ENCODE assay signal across 25 cellular contexts in the genomic region with DNA sequence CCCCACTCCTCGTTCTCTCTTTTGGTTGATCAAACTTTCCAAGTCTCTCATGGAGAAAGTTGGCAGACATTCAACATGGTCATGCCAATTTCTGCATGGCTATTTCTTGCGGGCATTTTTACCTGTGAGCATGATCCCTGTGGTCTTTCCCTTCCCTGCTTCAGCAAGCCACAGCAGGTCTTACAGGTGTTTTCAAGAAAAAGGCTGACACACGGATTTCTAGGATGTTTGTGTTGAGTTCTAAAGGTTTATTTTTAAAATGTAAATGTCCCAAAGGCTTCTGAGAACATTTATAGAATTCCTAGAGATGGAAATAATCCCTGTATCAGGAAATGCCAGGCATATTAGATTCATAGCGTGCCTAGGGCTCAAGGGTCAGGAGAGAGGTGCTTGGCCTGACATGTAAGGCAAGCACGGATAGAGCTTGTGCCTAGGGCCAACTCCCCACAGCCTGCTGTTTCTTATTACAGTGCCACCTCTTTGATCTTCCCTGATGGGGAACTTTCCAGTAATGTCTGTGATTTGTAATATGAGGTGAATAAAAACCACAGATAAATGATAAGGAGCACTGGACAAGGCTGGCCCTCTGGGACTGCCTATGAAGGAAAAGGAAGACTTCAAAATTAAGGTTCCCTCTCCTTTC.
A peak's percentile ranks its signal among the peaks of the same experiment; 100 is the strongest.
DNase-seq lines count a peak whose midpoint lies in the region; ATAC-seq, FAIRE-seq and TF ChIP-seq lines count a peak whose summit lies in the region.
"Had no signal": no experiment of that assay in that cellular context is flagged by ENCODE, and none has a peak within 500 bp of the region (broad histone marks: within the 10 kb centered on the region; RNA-seq: fewer than 3 reads in every experiment).

No MANE protein-coding gene starts in this region.

- H3K36me3 ChIP-seq in MG63 (peaks cover 13% of the 10 kb centered on the region), bronchial epithelial cell (ENCODE audit: control insufficient read depth, insufficient read depth, low read length) (no peaks in the 10 kb centered on the region)
- H3K36me3 ChIP-seq: left ventricle myocardium inferior had no signal

- no peak for FAIRE-seq in bronchial epithelial cell (lab: Jason Lieb, UNC)
- no peak for FAIRE-seq in GM12891 (lab: Jason Lieb, UNC)
- FAIRE-seq: endometrium had no signal

- TF ChIP-seq POLR2A in GM12891 (IDR thresholded peaks at IDR 0.05; ENCODE audit: low read depth, low read length): no peak

- H3K9me3 ChIP-seq in MG63: no peaks in the 10 kb centered on the region
- H3K9me3 ChIP-seq: body of pancreas, left ventricle myocardium inferior had no signal

- H3K4me1 Mint-ChIP-seq in osteocyte (ENCODE audit: unreplicated experiment): peaks cover 92% of the 10 kb centered on the region
- H3K4me1 Mint-ChIP-seq: activated CD4-positive, alpha-beta T cell treated with anti-CD3 and anti-CD28 coated beads, Interleukin-2, amount 10 ng/mL, durations not matched to agents 7 days and 5 days; activated naive CD8-positive, alpha-beta T cell treated with anti-CD3 and anti-CD28 coated beads, Interleukin-2, amount 10 ng/mL, durations not matched to agents 7 days and 5 days; immature natural killer cell had no signal

- H3K4me3 Mint-ChIP-seq in osteocyte (ENCODE audit: unreplicated experiment): peak overlapping the region; percentile 46
- H3K4me3 Mint-ChIP-seq: activated CD4-positive, alpha-beta T cell treated with anti-CD3 and anti-CD28 coated beads, Interleukin-2, amount 10 ng/mL, durations not matched to agents 7 days and 5 days; activated naive CD8-positive, alpha-beta T cell treated with anti-CD3 and anti-CD28 coated beads, Interleukin-2, amount 10 ng/mL, durations not matched to agents 7 days and 5 days; immature natural killer cell; mesothelial cell of epicardium; natural killer cell treated with Interleukin-12 subunit alpha and Interleukin-12 subunit beta and Interleukin-15 and Interleukin-18, amount 100 ng/mL, for 72 hours; T-helper 1 cell treated with Interleukin-12 subunit alpha and Interleukin-12 subunit beta and Interleukin-4 antibody, amounts not matched to agents 30 μg/mL and 1 μg/mL, for 36 hours had no signal

- H3K27me3 ChIP-seq in MG63 (no peaks in the 10 kb centered on the region), bronchial epithelial cell (ENCODE audit: control insufficient read depth, insufficient read depth, low read length) (no peaks in the 10 kb centered on the region)
- H3K27me3 ChIP-seq: body of pancreas, hepatocyte had no signal

- H3K9me3 Mint-ChIP-seq in osteocyte (ENCODE audit: unreplicated experiment): peaks cover 5% of the 10 kb centered on the region
- H3K9me3 Mint-ChIP-seq: activated CD4-positive, alpha-beta T cell treated with anti-CD3 and anti-CD28 coated beads, Interleukin-2, amount 10 ng/mL, durations not matched to agents 7 days and 5 days; activated naive CD8-positive, alpha-beta T cell treated with anti-CD3 and anti-CD28 coated beads, Interleukin-2, amount 10 ng/mL, durations not matched to agents 7 days and 5 days; mesothelial cell of epicardium; T-helper 1 cell treated with Interleukin-12 subunit alpha and Interleukin-12 subunit beta and Interleukin-4 antibody, amounts not matched to agents 30 μg/mL and 1 μg/mL, for 36 hours had no signal

- H3K27me3 Mint-ChIP-seq in osteocyte (ENCODE audit: unreplicated experiment): no peaks in the 10 kb centered on the region
- H3K27me3 Mint-ChIP-seq: activated CD4-positive, alpha-beta T cell treated with anti-CD3 and anti-CD28 coated beads, Interleukin-2, amount 10 ng/mL, durations not matched to agents 7 days and 5 days; activated naive CD8-positive, alpha-beta T cell treated with anti-CD3 and anti-CD28 coated beads, Interleukin-2, amount 10 ng/mL, durations not matched to agents 7 days and 5 days; natural killer cell treated with Interleukin-12 subunit alpha and Interleukin-12 subunit beta and Interleukin-15 and Interleukin-18, amount 100 ng/mL, for 72 hours had no signal

- no peak for ATAC-seq in GM21717 (IDR thresholded peaks at IDR 0.05; ENCODE audit: unreplicated experiment)
- ATAC-seq: body of pancreas; natural killer cell treated with Interleukin-12 subunit alpha and Interleukin-12 subunit beta and Interleukin-15 and Interleukin-18, amount 100 ng/mL, for 72 hours had no signal

- peak; percentile 81 for DNase-seq in EH (ENCODE audit: low read depth)
- DNase-seq in MG63: peak; percentile 78
- peak; percentile 97 for DNase-seq in bronchial epithelial cell (ENCODE audit: low read depth)
- DNase-seq in osteocyte (ENCODE audit: extremely low spot score, unreplicated experiment): no peak
- no peak for DNase-seq in mucosa of gallbladder (ENCODE audit: low spot score)
- no peak for DNase-seq in GM12891 (ENCODE audit: insufficient read length, low spot score)
- no peak for DNase-seq in NCI-H1694 treated with DMSO at 0.1 percent for 48 hours (lab: John Stamatoyannopoulos, UW)
- DNase-seq: activated CD4-positive, alpha-beta T cell treated with anti-CD3 and anti-CD28 coated beads, Interleukin-2, amount 10 ng/mL, durations not matched to agents 7 days and 5 days; activated naive CD8-positive, alpha-beta T cell treated with anti-CD3 and anti-CD28 coated beads, Interleukin-2, amount 10 ng/mL, durations not matched to agents 7 days and 5 days; body of pancreas; GF-D8; HCEC 1CT; immature natural killer cell; left ventricle myocardium inferior; NCI-H1048; NCI-H2029 treated with DMSO at 0.1 percent for 48 hours; NCI-H345; SIG-M5 had no signal

- peaks cover 6% of the 10 kb centered on the region for H3K36me3 Mint-ChIP-seq in osteocyte (ENCODE audit: unreplicated experiment)
- H3K36me3 Mint-ChIP-seq: activated naive CD8-positive, alpha-beta T cell treated with anti-CD3 and anti-CD28 coated beads, Interleukin-2, amount 10 ng/mL, durations not matched to agents 7 days and 5 days; immature natural killer cell; mesothelial cell of epicardium; natural killer cell treated with Interleukin-12 subunit alpha and Interleukin-12 subunit beta and Interleukin-15 and Interleukin-18, amount 100 ng/mL, for 72 hours had no signal

- peak overlapping the region; percentile 92 for H3K27ac Mint-ChIP-seq in osteocyte (ENCODE audit: unreplicated experiment)
- H3K27ac Mint-ChIP-seq: activated CD4-positive, alpha-beta T cell treated with anti-CD3 and anti-CD28 coated beads, Interleukin-2, amount 10 ng/mL, durations not matched to agents 7 days and 5 days; activated naive CD8-positive, alpha-beta T cell treated with anti-CD3 and anti-CD28 coated beads, Interleukin-2, amount 10 ng/mL, durations not matched to agents 7 days and 5 days; immature natural killer cell; mesothelial cell of epicardium; natural killer cell treated with Interleukin-12 subunit alpha and Interleukin-12 subunit beta and Interleukin-15 and Interleukin-18, amount 100 ng/mL, for 72 hours; T-helper 1 cell treated with Interleukin-12 subunit alpha and Interleukin-12 subunit beta and Interleukin-4 antibody, amounts not matched to agents 30 μg/mL and 1 μg/mL, for 36 hours had no signal

- TF ChIP-seq CTCF in bronchial epithelial cell (IDR thresholded peaks at IDR 0.05; ENCODE audit: insufficient read depth, low read length, severe bottlenecking): no peak
- no peak for TF ChIP-seq CTCF in osteocyte (IDR thresholded peaks at IDR 0.05)

- H3K4me3 ChIP-seq in MG63: no peak overlapping the region
- H3K4me3 ChIP-seq in bronchial epithelial cell (ENCODE audit: low read depth, low read length): no peak overlapping the region
- H3K4me3 ChIP-seq: body of pancreas, coronary artery, hepatocyte, left ventricle myocardium inferior had no signal

TF ChIP-seq in GM12891, 5 proteins besides CTCF, POLR2A, EP300 and RAD21:
- TF ChIP-seq POU2F2 (IDR thresholded peaks at IDR 0.05; ENCODE audit: low read depth, low read length) (no peak), SPI1 (IDR thresholded peaks at IDR 0.05; ENCODE audit: low read depth, low read length) (no peak), POLR2AphosphoS5 (IDR thresholded peaks at IDR 0.05; ENCODE audit: low read depth, low read length) (no peak), TAF1 (IDR thresholded peaks at IDR 0.05; ENCODE audit: low read depth, low read length) (no peak), PAX5 (IDR thresholded peaks at IDR 0.05; ENCODE audit: insufficient read depth, low read length, severe bottlenecking) (no peak)
TF ChIP-seq in GM12891: peak in this region for 0.

Comparison
In these comparisons a context has a peak if more than half of its experiments do, and no peak if none do; other contexts are left out.
1. DNase-seq: peak in EH (single experiment), MG63 (single experiment) and bronchial epithelial cell (single experiment); none in osteocyte (single experiment), mucosa of gallbladder (single experiment), GM12891 (single experiment) and NCI-H1694 treated with DMSO at 0.1 percent for 48 hours (single experiment).